15 cellular contexts compared by ENCODE assay signal in genomic region chr18:69777248-69777647, GRCh38.
DNase-seq lines count a peak whose midpoint lies in the region; ATAC-seq, FAIRE-seq and TF ChIP-seq lines count a peak whose summit lies in the region.
"Had no signal": no experiment of that assay in that cellular context is flagged by ENCODE, and none has a peak within 500 bp of the region (broad histone marks: within the 10 kb centered on the region; RNA-seq: fewer than 3 reads in every experiment).

No MANE protein-coding gene starts in this region.

- H3K9ac ChIP-seq in K562 (ENCODE audit: insufficient read depth in 1 of 2, low read depth in 2 of 2, low read length in 2 of 2) = no peak overlapping the region
- H3K9ac ChIP-seq: BLaER1 treated with 17β-estradiol and CSF1 and Interleukin-3, amounts not matched to agents 10 nM and 100 nM; GM23248 had no signal

- H3K4me3 ChIP-seq in A549 (no peak overlapping the region), K562 (no peak overlapping the region)
- H3K4me3 ChIP-seq: BLaER1 treated with 17β-estradiol and CSF1 and Interleukin-3, amounts not matched to agents 10 nM and 100 nM; GM12878; GM23248 had no signal

- intact Hi-C loops in K562 (cut with micrococcal nuclease) = no loop called here
- intact Hi-C loops in left colon (cut with DNase I, micrococcal nuclease) = no loop called here

- peaks cover 9% of the 10 kb centered on the region for H3K9me3 Mint-ChIP-seq in progenitor cell of endocrine pancreas (ENCODE audit: low read depth)
- H3K9me3 Mint-ChIP-seq: H9 had no signal

- no TSS peak for BruUV-seq in K562 (replicated peaks; lab: Mats Ljungman, UMichigan)

- H3K27ac Mint-ChIP-seq in progenitor cell of endocrine pancreas = no peak overlapping the region
- H3K27ac Mint-ChIP-seq: CD4-positive, CD25-positive, alpha-beta regulatory T cell had no signal

- DNase-seq in A549 (ENCODE audit: low read depth in 1 of 2, low spot score in 1 of 2) (no peak), K562 (ENCODE audit: extremely low read depth in 1 of 4, low spot score in 3 of 4) (no peak), myocyte (ENCODE audit: low read depth) (peak; percentile 6), left colon (no peak), progenitor cell of endocrine pancreas (ENCODE audit: low spot score, unreplicated experiment) (no peak)
- DNase-seq: ACHN; CD4-positive, CD25-positive, alpha-beta regulatory T cell; DMS53; GM23248; H9 had no signal

- FAIRE-seq in A204.1 (lab: Jason Lieb, UNC) (peak; percentile 74), A549 (lab: Jason Lieb, UNC) (no peak), K562 (lab: Jason Lieb, UNC) (no peak)
- FAIRE-seq: GM12878, GM18507 had no signal

- TF ChIP-seq EP300 in A549 (IDR thresholded peaks at IDR 0.05) = no peak
- no peak for TF ChIP-seq EP300 in K562 (IDR thresholded peaks at IDR 0.05; ENCODE audit: low read length)

- H3K4me2 ChIP-seq in A549 = no peak overlapping the region
- no peak overlapping the region for H3K4me2 ChIP-seq in K562 (ENCODE audit: insufficient read depth, low read length)
- H3K4me2 ChIP-seq: BLaER1 treated with 17β-estradiol and CSF1 and Interleukin-3, amounts not matched to agents 10 nM and 100 nM had no signal

- POLR2A ChIA-PET in A549 (lab: Yijun Ruan, JAX) = no interaction called here
- POLR2A ChIA-PET in K562 (lab: Yijun Ruan, JAX) = no interaction called here

- H4K20me1 ChIP-seq in K562 (replicated peaks; ENCODE audit: control insufficient read depth, insufficient read depth, low read length) = no peaks in the 10 kb centered on the region
- H4K20me1 ChIP-seq: BLaER1 treated with 17β-estradiol and CSF1 and Interleukin-3, amounts not matched to agents 10 nM and 100 nM had no signal

- H2AFZ ChIP-seq in K562 (ENCODE audit: low read depth, low read length) = no peak overlapping the region
- H2AFZ ChIP-seq: GM23248 had no signal

- TF ChIP-seq RAD21 in A549 (conservative IDR thresholded peaks at IDR 0.05 in 1 of 2, IDR thresholded peaks at IDR 0.05 in 1 of 2) (no peak), K562 (CRISPR knock-in tag; conservative IDR thresholded peaks at IDR 0.05 in 1 of 2, IDR thresholded peaks at IDR 0.05 in 1 of 2) (no peak)

- H3K4me1 Mint-ChIP-seq in progenitor cell of endocrine pancreas (ENCODE audit: low read depth) = no peaks in the 10 kb centered on the region
- H3K4me1 Mint-ChIP-seq: H9 had no signal

- H3K9me1 ChIP-seq in K562 (ENCODE audit: control insufficient read depth, insufficient read depth, low read length) = no peaks in the 10 kb centered on the region

- ATAC-seq in A549 (no peak), K562 (no peak), GM21737 (IDR thresholded peaks at IDR 0.05; ENCODE audit: unreplicated experiment) (no peak), left colon (no peak)
- ATAC-seq: GM12878 had no signal

- H3K36me3 Mint-ChIP-seq in progenitor cell of endocrine pancreas (ENCODE audit: insufficient read depth) = no peaks in the 10 kb centered on the region
- H3K36me3 Mint-ChIP-seq: CD4-positive, CD25-positive, alpha-beta regulatory T cell had no signal

- no peak overlapping the region for H3K27ac ChIP-seq in A549
- no peak overlapping the region for H3K27ac ChIP-seq in K562 (ENCODE audit: extremely low read depth, low read depth, low read length)
- H3K27ac ChIP-seq: BLaER1 treated with 17β-estradiol and CSF1 and Interleukin-3, amounts not matched to agents 10 nM and 100 nM; GM23248 had no signal

- no peaks in the 10 kb centered on the region for H3K27me3 Mint-ChIP-seq in progenitor cell of endocrine pancreas
- H3K27me3 Mint-ChIP-seq: CD4-positive, CD25-positive, alpha-beta regulatory T cell had no signal

- H3K27me3 ChIP-seq in K562 (ENCODE audit: control insufficient read depth in 2 of 2, insufficient read depth in 2 of 2, low read length in 2 of 2) = no peaks in the 10 kb centered on the region
- H3K27me3 ChIP-seq: BLaER1 treated with 17β-estradiol and CSF1 and Interleukin-3, amounts not matched to agents 10 nM and 100 nM had no signal

- TF ChIP-seq CTCF in A549 (IDR thresholded peaks at IDR 0.05) = no peak
- no peak for TF ChIP-seq CTCF in K562 (IDR thresholded peaks at IDR 0.05 in 2 of 3, conservative IDR thresholded peaks at IDR 0.05 in 1 of 3; ENCODE audit: insufficient read depth in 2 of 3, low read depth in 1 of 3, low read length in 3 of 3)
- TF ChIP-seq CTCF in progenitor cell of endocrine pancreas (IDR thresholded peaks at IDR 0.05; ENCODE audit: unreplicated experiment) = no peak

- CTCF ChIA-PET in A549 (lab: Yijun Ruan, JAX) = no interaction called here
- CTCF ChIA-PET in K562 (lab: Yijun Ruan, JAX; ENCODE audit: low intra/inter-chr PET ratio) = no interaction called here

- no peaks in the 10 kb centered on the region for H3K4me1 ChIP-seq in A549
- no peaks in the 10 kb centered on the region for H3K4me1 ChIP-seq in K562 (replicated peaks in 1 of 2; ENCODE audit: control insufficient read depth in 2 of 2, insufficient read depth in 2 of 2, low read length in 2 of 2)
- H3K4me1 ChIP-seq: BLaER1 treated with 17β-estradiol and CSF1 and Interleukin-3, amounts not matched to agents 10 nM and 100 nM had no signal

- in situ Hi-C loops in K562 (cut with MboI) = no loop called here

- no peaks in the 10 kb centered on the region for H3K79me2 ChIP-seq in K562 (ENCODE audit: control insufficient read depth, insufficient read depth, low read length)

- no peak overlapping the region for H3K4me3 Mint-ChIP-seq in progenitor cell of endocrine pancreas (ENCODE audit: low read depth)
- H3K4me3 Mint-ChIP-seq: CD4-positive, CD25-positive, alpha-beta regulatory T cell; H9 had no signal

- no peaks in the 10 kb centered on the region for H3K36me3 ChIP-seq in K562 (ENCODE audit: control insufficient read depth, insufficient read depth, low read length)
- H3K36me3 ChIP-seq: BLaER1 treated with 17β-estradiol and CSF1 and Interleukin-3, amounts not matched to agents 10 nM and 100 nM had no signal

- H3K9me3 ChIP-seq in A549 = no peaks in the 10 kb centered on the region
- H3K9me3 ChIP-seq in K562 (replicated peaks; ENCODE audit: control insufficient read depth, insufficient read depth, low read depth, low read length) = no peaks in the 10 kb centered on the region
- H3K9me3 ChIP-seq: BLaER1 treated with 17β-estradiol and CSF1 and Interleukin-3, amounts not matched to agents 10 nM and 100 nM had no signal

- TF ChIP-seq POLR2A in A549 (IDR thresholded peaks at IDR 0.05; ENCODE audit: low read length) = no peak
- no peak for TF ChIP-seq POLR2A in K562 (conservative IDR thresholded peaks at IDR 0.05)

TF ChIP-seq in A549, 52 proteins besides CTCF, POLR2A, EP300 and RAD21:
- TF ChIP-seq CHD4 (IDR thresholded peaks at IDR 0.05; ENCODE audit: borderline replicate concordance) = no peak
- peak; percentile 80 for TF ChIP-seq MAFK (IDR thresholded peaks at IDR 0.05; ENCODE audit: partially characterized antibody)
- TF ChIP-seq PBX3 (IDR thresholded peaks at IDR 0.05) = no peak
- TF ChIP-seq POLR2AphosphoS2 (conservative IDR thresholded peaks at IDR 0.05; ENCODE audit: low read length) = no peak
- TF ChIP-seq RARB (CRISPR knock-in tag; IDR thresholded peaks at IDR 0.05) = no peak
- no peak for TF ChIP-seq ZNF302 (CRISPR knock-in tag; IDR thresholded peaks at IDR 0.05)
- TF ChIP-seq HOXB5 (CRISPR knock-in tag; IDR thresholded peaks at IDR 0.05) = no peak

TF ChIP-seq in K562, 482 proteins besides CTCF, POLR2A, EP300 and RAD21:
- TF ChIP-seq DLX4 (CRISPR knock-in tag; IDR thresholded peaks at IDR 0.05) (no peak), ZNF316 (IDR thresholded peaks at IDR 0.05) (peak; percentile 69), ZBTB43 (CRISPR knock-in tag; IDR thresholded peaks at IDR 0.05) (no peak), MAFK (IDR thresholded peaks at IDR 0.05; ENCODE audit: low read length) (peak; percentile 89), MAFG (tag; conservative IDR thresholded peaks at IDR 0.05) (peak; percentile 79), MAFF (IDR thresholded peaks at IDR 0.05; ENCODE audit: low read length) (peak; percentile 67), C11orf30 (IDR thresholded peaks at IDR 0.05; ENCODE audit: low read depth) (peak; percentile 72; the same call in 1 of the 2 replicates)
